In genomic region chr6:24658573-24659511, GRCh38 we compare ENCODE assay signal across 13 cellular contexts. TPM values are rescaled to one million over a fixed set of nuclear protein-coding genes. Genes with fewer than 3 reads are reported as not detected.
DNase-seq lines count a peak whose midpoint lies in the region; ATAC-seq, FAIRE-seq and TF ChIP-seq lines count a peak whose summit lies in the region.
"Had no signal": no experiment of that assay in that cellular context is flagged by ENCODE, and none has a peak within 500 bp of the region (broad histone marks: within the 10 kb centered on the region; RNA-seq: fewer than 3 reads in every experiment).

No MANE protein-coding gene starts in this region.

- no peak for FAIRE-seq in kidney (lab: Jason Lieb, UNC)
- FAIRE-seq: islet of Langerhans had no signal

- H3K4me1 ChIP-seq in kidney (ENCODE audit: control insufficient read depth in 1 of 2, insufficient read depth in 1 of 2, low read depth in 1 of 2, low read length in 2 of 2) = peaks cover 0 to 2% of the 10 kb centered on the region in 2 donors

- no peak for ATAC-seq in GM21381 (IDR thresholded peaks at IDR 0.05; ENCODE audit: unreplicated experiment)
- ATAC-seq: activated CD4-positive, CD25-positive, alpha-beta regulatory T cell treated with anti-CD3 and anti-CD28 coated beads, Interleukin-2, amount 50 U/mL, for 24 hours; HCT116 had no signal

- H3K9me3 ChIP-seq in kidney (ENCODE audit: control insufficient read depth in 1 of 2, low read length in 2 of 2) = no peaks in the 10 kb centered on the region

- TF ChIP-seq CTCF in foreskin fibroblast (IDR thresholded peaks at IDR 0.05; ENCODE audit: low read depth, low read length) (no peak), kidney (IDR thresholded peaks at IDR 0.05; ENCODE audit: borderline replicate concordance, extremely low read depth, insufficient read depth) (no peak)

- H3K4me3 ChIP-seq in foreskin fibroblast (ENCODE audit: low read depth in 1 of 2, low read length in 2 of 2) (no peak overlapping the region), skeletal muscle cell (ENCODE audit: low read depth, low read length) (no peak overlapping the region), kidney (ENCODE audit: low read length in 2 of 2) (no peak overlapping the region)

- no peak overlapping the region for H3K9ac ChIP-seq in kidney (ENCODE audit: low read length in 2 of 2)

- H3K27ac ChIP-seq in kidney (ENCODE audit: low read depth in 2 of 2, low read length in 2 of 2) = no peak overlapping the region

- H3K36me3 ChIP-seq in kidney (ENCODE audit: control insufficient read depth in 1 of 2, insufficient read depth in 2 of 2, low read length in 2 of 2) = peaks cover 11 to 16% of the 10 kb centered on the region in 2 donors

- DNase-seq in GM03348 (ENCODE audit: low spot score) = peak; percentile 14
- DNase-seq in RKO (ENCODE audit: low spot score) = peak; percentile 33
- DNase-seq in foreskin fibroblast = peak; percentile 74 to 76
- peak; percentile 81 for DNase-seq in skeletal muscle cell (ENCODE audit: low read depth)
- DNase-seq in kidney = no peak
- DNase-seq in DMS53 (lab: John Stamatoyannopoulos, UW) = no peak
- DNase-seq in HuH-7.5 (ENCODE audit: low spot score) = no peak
- DNase-seq: activated naive CD4-positive, alpha-beta T cell treated with anti-CD3 and anti-CD28 coated beads, Interleukin-2, amount 10 ng/mL, durations not matched to agents 7 days and 5 days; NCI-H1436 treated with DMSO at 0.1 percent for 48 hours had no signal

- intact Hi-C loops in kidney (cut with DNase I) = no loop called here

RNA-seq across cellular contexts. Expression of gene TDP2, which starts 7.9 kb away (rescaled TPM):
- 33.0 TPM for total RNA-seq in kidney
- polyA plus RNA-seq in kidney (ENCODE audit: insufficient read depth, low read depth, low replicate concordance) = 82.9 TPM

RNA-seq across cellular contexts. Expression of gene ACOT13, which starts 8.0 kb away (rescaled TPM):
- 15.3 TPM for total RNA-seq in kidney
- polyA plus RNA-seq in kidney (ENCODE audit: insufficient read depth, low read depth, low replicate concordance) = 109 TPM

RNA-seq across cellular contexts. Expression of gene KIAA0319, which starts 12.9 kb away (rescaled TPM):
- total RNA-seq in kidney = 0.16 TPM
- polyA plus RNA-seq in kidney (ENCODE audit: insufficient read depth, low read depth, low replicate concordance) = 0.11 TPM

Comparison
In these comparisons a context has a peak if more than half of its experiments do, and no peak if none do; other contexts are left out.
1. DNase-seq: peak in GM03348 (single experiment), RKO (single experiment), foreskin fibroblast (2 of 2) and skeletal muscle cell (single experiment); none in kidney (single experiment), DMS53 (single experiment) and HuH-7.5 (single experiment).